33 cellular contexts compared by ENCODE assay signal in the genomic region with DNA sequence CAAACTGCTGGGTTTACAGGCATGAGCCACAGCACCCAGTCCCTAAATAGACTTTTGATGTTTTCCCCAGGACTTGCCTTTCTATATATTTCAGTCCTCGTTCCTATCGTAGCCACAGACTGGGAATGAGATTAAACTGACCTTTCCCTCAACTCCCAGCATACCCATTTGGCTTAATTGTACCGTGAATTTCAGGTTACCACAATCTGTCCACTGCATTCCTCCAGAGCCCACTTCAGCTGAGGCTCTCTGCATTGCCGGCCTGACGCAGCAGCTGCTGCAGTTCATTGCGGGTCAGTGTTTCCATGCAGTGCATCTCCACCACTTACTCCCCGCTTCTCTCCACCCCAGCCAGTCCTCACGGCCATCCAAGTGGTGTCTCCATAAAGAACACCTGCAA.
"Had no signal": no experiment of that assay in that cellular context is flagged by ENCODE, and none has a peak within 500 bp of the region (broad histone marks: within the 10 kb centered on the region; RNA-seq: fewer than 3 reads in every experiment).

No MANE protein-coding gene starts in this region.

- H3K4me3 Mint-ChIP-seq: activated B cell treated with CpG ODN at 0.5 μM for 24 hours; activated CD8-positive, alpha-beta T cell treated with anti-CD3 and anti-CD28 coated beads for 36 hours; activated naive CD4-positive, alpha-beta T cell treated with anti-CD3 and anti-CD28 coated beads for 36 hours; activated naive CD4-positive, alpha-beta T cell treated with anti-CD3 and anti-CD28 coated beads, Interleukin-2, amount 50 U/mL, for 24 hours; activated naive CD8-positive, alpha-beta T cell treated with anti-CD3 and anti-CD28 coated beads for 36 hours; activated naive CD8-positive, alpha-beta T cell treated with anti-CD3 and anti-CD28 coated beads, Interleukin-2, amount 50 U/mL, for 24 hours; activated T-cell treated with anti-CD3 and anti-CD28 coated beads, Interleukin-2, amount 50 U/mL, for 4 hours; effector memory CD8-positive, alpha-beta T cell; T-helper 17 cell; T-helper 2 cell treated with Interferon-gamma antibody and Interleukin-4, amounts not matched to agents 5 μg/mL and 100 μg/mL, for 36 hours had no signal

- H3K27ac ChIP-seq: adrenal gland, body of pancreas, epithelial cell of prostate, esophagus squamous epithelium, foreskin keratinocyte, gastrocnemius medialis, WERI-Rb-1 had no signal

- ATAC-seq: activated CD4-positive, CD25-positive, alpha-beta regulatory T cell treated with anti-CD3 and anti-CD28 coated beads, Interleukin-2, amount 50 U/mL, for 24 hours; activated CD8-positive, alpha-beta T cell treated with anti-CD3 and anti-CD28 coated beads for 36 hours; activated naive CD8-positive, alpha-beta T cell treated with anti-CD3 and anti-CD28 coated beads, Interleukin-2, amount 50 U/mL, for 24 hours; activated T-cell treated with anti-CD3 and anti-CD28 coated beads, Interleukin-2, amount 50 U/mL, for 4 hours; body of pancreas; effector memory CD8-positive, alpha-beta T cell; foreskin keratinocyte; gastrocnemius medialis; T-helper 17 cell had no signal

- H3K27ac Mint-ChIP-seq: activated B cell treated with CpG ODN at 0.5 μM for 24 hours; activated CD8-positive, alpha-beta T cell treated with anti-CD3 and anti-CD28 coated beads for 36 hours; activated naive CD4-positive, alpha-beta T cell treated with anti-CD3 and anti-CD28 coated beads for 36 hours; activated naive CD4-positive, alpha-beta T cell treated with anti-CD3 and anti-CD28 coated beads, Interleukin-2, amount 50 U/mL, for 24 hours; activated naive CD8-positive, alpha-beta T cell treated with anti-CD3 and anti-CD28 coated beads for 36 hours; activated naive CD8-positive, alpha-beta T cell treated with anti-CD3 and anti-CD28 coated beads, Interleukin-2, amount 50 U/mL, for 24 hours; activated T-helper 2 cell treated with anti-CD3 and anti-CD28 coated beads, Interferon-gamma antibody, Interleukin-2, Interleukin-4, amounts not matched to agents 10 μg/mL and 5 μg/mL and 100 μg/mL, durations not matched to agents 14 hours and 24 hours and 36 hours; effector memory CD8-positive, alpha-beta T cell; T-helper 17 cell; T-helper 2 cell treated with Interferon-gamma antibody and Interleukin-4, amounts not matched to agents 5 μg/mL and 100 μg/mL, for 36 hours had no signal

- H3K4me1 ChIP-seq: body of pancreas, esophagus squamous epithelium, foreskin keratinocyte, gastrocnemius medialis had no signal

- H3K36me3 Mint-ChIP-seq: activated naive CD4-positive, alpha-beta T cell treated with anti-CD3 and anti-CD28 coated beads, Interleukin-2, amount 50 U/mL, for 24 hours; activated naive CD8-positive, alpha-beta T cell treated with anti-CD3 and anti-CD28 coated beads for 36 hours had no signal

- H3K9me3 Mint-ChIP-seq: activated CD8-positive, alpha-beta T cell treated with anti-CD3 and anti-CD28 coated beads for 36 hours; activated T-helper 2 cell treated with anti-CD3 and anti-CD28 coated beads, Interferon-gamma antibody, Interleukin-2, Interleukin-4, amounts not matched to agents 10 μg/mL and 5 μg/mL and 100 μg/mL, durations not matched to agents 14 hours and 24 hours and 36 hours; effector memory CD8-positive, alpha-beta T cell; T-helper 2 cell treated with Interferon-gamma antibody and Interleukin-4, amounts not matched to agents 5 μg/mL and 100 μg/mL, for 36 hours had no signal

- DNase-seq: activated B cell treated with CpG ODN at 0.5 μM for 24 hours; activated CD4-positive, alpha-beta T cell treated with anti-CD3 and anti-CD28 coated beads for 48 hours; activated CD4-positive, alpha-beta T cell treated with anti-CD3 and anti-CD28 coated beads, Interleukin-2, amount 50 U/mL, for 1 hour; activated CD4-positive, alpha-beta T cell treated with anti-CD3 and anti-CD28 coated beads, Interleukin-2, amount 50 U/mL, for 48 hours; activated CD8-positive, alpha-beta memory T cell treated with anti-CD3 and anti-CD28 coated beads for 24 hours; activated CD8-positive, alpha-beta T cell treated with anti-CD3 and anti-CD28 coated beads for 36 hours; activated effector memory CD4-positive, alpha-beta T cell treated with anti-CD3 and anti-CD28 coated beads, Interleukin-2, amount 50 U/mL, for 16 hours; activated naive CD4-positive, alpha-beta T cell treated with anti-CD3 and anti-CD28 coated beads for 36 hours; activated naive CD8-positive, alpha-beta T cell treated with anti-CD3 and anti-CD28 coated beads for 36 hours; activated naive CD8-positive, alpha-beta T cell treated with anti-CD3 and anti-CD28 coated beads, Interleukin-2, amount 50 U/mL, for 24 hours; activated T-cell treated with anti-CD3 and anti-CD28 coated beads, Interleukin-2, amount 50 U/mL, for 4 hours; adrenal gland; amygdala; aorta; body of pancreas; caudate nucleus; cortex of kidney; dermis blood vessel endothelial cell; effector CD4-positive, alpha-beta T cell; effector memory CD8-positive, alpha-beta T cell; esophagus squamous epithelium; foreskin keratinocyte; gastrocnemius medialis; glutamatergic neuron; T-helper 1 cell; T-helper 17 cell; T1000; WERI-Rb-1 had no signal

- H3K4me1 Mint-ChIP-seq: activated naive CD4-positive, alpha-beta T cell treated with anti-CD3 and anti-CD28 coated beads, Interleukin-2, amount 50 U/mL, for 24 hours had no signal

- H3K4me3 ChIP-seq: adrenal gland, body of pancreas, esophagus squamous epithelium, gastrocnemius medialis had no signal

- H3K9me3 ChIP-seq: adrenal gland, body of pancreas, gastrocnemius medialis had no signal

- H3K36me3 ChIP-seq: adrenal gland, esophagus squamous epithelium, gastrocnemius medialis, WERI-Rb-1 had no signal

- H3K27me3 ChIP-seq: body of pancreas, esophagus squamous epithelium, gastrocnemius medialis had no signal
